In the genomic region with DNA sequence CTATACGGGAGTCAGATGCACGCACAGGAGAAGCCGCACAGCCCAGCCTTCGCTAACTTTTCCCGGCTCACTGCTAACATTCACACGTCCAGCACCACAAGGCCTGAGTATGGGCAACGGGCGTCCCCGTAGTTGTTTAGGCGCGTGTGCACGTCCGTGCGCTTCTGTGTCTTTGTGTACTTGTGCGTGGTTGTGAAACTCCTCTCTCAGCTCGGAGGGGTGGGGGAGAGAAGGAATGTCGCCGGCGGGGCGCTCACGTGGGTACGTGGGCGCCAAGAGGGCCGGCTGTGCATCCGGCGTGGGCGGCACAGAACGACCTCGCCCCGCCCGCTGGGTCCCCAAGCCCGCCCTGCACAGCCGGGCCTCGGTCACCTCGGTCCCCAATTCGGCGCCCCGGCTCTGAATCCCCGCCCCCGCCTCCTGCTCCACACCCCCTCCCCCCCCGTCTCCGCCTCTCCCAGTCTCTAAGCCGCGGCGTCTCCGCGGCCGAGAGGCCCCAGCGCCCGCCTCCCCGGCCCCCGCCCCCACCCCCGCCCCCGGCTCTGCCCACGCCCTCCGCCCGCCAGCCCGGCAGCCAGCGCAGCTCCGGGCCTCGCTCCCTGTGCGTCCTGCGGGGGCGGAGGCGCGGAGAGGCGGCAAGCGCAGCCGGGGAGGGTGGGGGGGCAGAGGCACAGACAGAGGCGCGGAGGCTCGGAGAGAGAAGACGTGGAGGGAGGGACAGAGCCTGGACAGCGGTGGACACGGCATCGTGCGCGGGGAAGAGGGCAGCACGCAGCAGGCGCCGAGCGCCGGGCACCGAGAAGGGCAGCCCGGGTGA, we compare ENCODE assay signal across 8 cellular contexts. TPM values are rescaled to one million over a fixed set of nuclear protein-coding genes. Genes with fewer than 3 reads are reported as not detected.
A peak's percentile ranks its signal among the peaks of the same experiment; 100 is the strongest.
DNase-seq lines count a peak whose midpoint lies in the region; TF ChIP-seq lines count a peak whose summit lies in the region.

A gene with protein sequence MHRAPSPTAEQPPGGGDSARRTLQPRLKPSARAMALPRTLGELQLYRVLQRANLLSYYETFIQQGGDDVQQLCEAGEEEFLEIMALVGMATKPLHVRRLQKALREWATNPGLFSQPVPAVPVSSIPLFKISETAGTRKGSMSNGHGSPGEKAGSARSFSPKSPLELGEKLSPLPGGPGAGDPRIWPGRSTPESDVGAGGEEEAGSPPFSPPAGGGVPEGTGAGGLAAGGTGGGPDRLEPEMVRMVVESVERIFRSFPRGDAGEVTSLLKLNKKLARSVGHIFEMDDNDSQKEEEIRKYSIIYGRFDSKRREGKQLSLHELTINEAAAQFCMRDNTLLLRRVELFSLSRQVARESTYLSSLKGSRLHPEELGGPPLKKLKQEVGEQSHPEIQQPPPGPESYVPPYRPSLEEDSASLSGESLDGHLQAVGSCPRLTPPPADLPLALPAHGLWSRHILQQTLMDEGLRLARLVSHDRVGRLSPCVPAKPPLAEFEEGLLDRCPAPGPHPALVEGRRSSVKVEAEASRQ (plus strand): TSS at position 673 of the 817 bp plus-strand sequence. CDS start 158 bp downstream, outside the sequence.

- peaks cover 20 to 25% of the 10 kb centered on the region in 2 experiments for H3K36me3 ChIP-seq in SK-N-SH (replicated peaks in 1 of 2; ENCODE audit: control insufficient read depth in 1 of 2, insufficient read depth in 2 of 2, low read length in 1 of 2)

- TF ChIP-seq CTCF in HFF-Myc (IDR thresholded peaks at IDR 0.05; ENCODE audit: low read depth, low read length, missing control alignments), result no peak
- no peak for TF ChIP-seq CTCF in SK-N-SH (IDR thresholded peaks at IDR 0.05)

- under 1% methylated on average over 36 of the region's 85 CpGs for WGBS in SK-N-SH (ENCODE audit: low lambda C conversion rate)

- POLR2A ChIA-PET in SK-N-SH (lab: Yijun Ruan, JAX), result interaction anchor here (1.0 to 1.3 kb wide), 2 partner anchors 10 to 19 kb away, joined by 3 to 4 read pairs; a partner anchor contains a TSS

- no peaks in the 10 kb centered on the region for H3K9me2 ChIP-seq in SK-N-SH

- H3K4me3 ChIP-seq in HFF-Myc (replicated peaks; ENCODE audit: low read depth, low read length), result peak within 1 kb of the TSS; percentile 95
- peak within 1 kb of the TSS; percentile 77 to 90 for H3K4me3 ChIP-seq in SK-N-SH (ENCODE audit: low read depth in 2 of 2, low read length in 1 of 2)

- 0 out of 2 replicates have a peak within 1 kb of the TSS, but pooled peaks have one; percentile 53 for H2AFZ ChIP-seq in SK-N-SH (ENCODE audit: low read depth)

- H3K27ac ChIP-seq in SK-N-SH (ENCODE audit: low read depth in 2 of 2, low read length in 1 of 2), result peak within 1 kb of the TSS; percentile 96 to 98

- peaks cover 37% of the 10 kb centered on the region for H3F3A ChIP-seq in SK-N-SH (replicated peaks; ENCODE audit: insufficient read depth)

- no peaks in the 10 kb centered on the region for H3K9me3 ChIP-seq in SK-N-SH

- no peaks in the 10 kb centered on the region for H3K27me3 ChIP-seq in SK-N-SH (ENCODE audit: insufficient read depth)

- H3K79me2 ChIP-seq in SK-N-SH (ENCODE audit: insufficient read depth), result peaks cover 39% of the 10 kb centered on the region

- peaks cover 22 to 23% of the 10 kb centered on the region in 2 experiments; a peak in 2 of 4 replicates for H3K4me1 ChIP-seq in SK-N-SH (ENCODE audit: control insufficient read depth in 1 of 2, insufficient read depth in 2 of 2, low read depth in 1 of 2, low read length in 1 of 2)

- peak within 1 kb of the TSS; percentile 92 for H3K4me2 ChIP-seq in SK-N-SH

- DNase-seq in GM04504 (ENCODE audit: low read depth) (peak; percentile 92), HFF-Myc (ENCODE audit: extremely low read depth, low read depth) (peak; percentile 86), NAMALWA (ENCODE audit: low spot score) (peak; percentile 94), SK-N-SH (peak; percentile 96), globus pallidus (ENCODE audit: low spot score) (peak; percentile 91), occipital lobe (lab: John Stamatoyannopoulos, UW) (peak; percentile 87), superior temporal gyrus (ENCODE audit: extremely low spot score) (peak; percentile 78)
- DNase-seq in activated naive CD4-positive, alpha-beta T cell treated with anti-CD3 and anti-CD28 coated beads, Interleukin-2, amount 50 U/mL, for 16 hours, result peak; percentile 80

- TF ChIP-seq RAD21 in SK-N-SH (IDR thresholded peaks at IDR 0.05; ENCODE audit: low read length), result no peak

- CTCF ChIA-PET in SK-N-SH (lab: Yijun Ruan, JAX), result interaction anchor here (0.8 to 23.2 kb wide), 8 partner anchors 14 to 426 kb away, joined by 3 to 339 read pairs (median 6); a partner anchor contains a TSS

- no peak for TF ChIP-seq EP300 in SK-N-SH (IDR thresholded peaks at IDR 0.05; ENCODE audit: borderline replicate concordance in 1 of 2, low read depth in 1 of 2, low read length in 1 of 2)

- peak within 1 kb of the TSS; percentile 86 for H3K9ac ChIP-seq in SK-N-SH

- H4K20me1 ChIP-seq in SK-N-SH (ENCODE audit: insufficient read depth), result peaks cover 31% of the 10 kb centered on the region

TF ChIP-seq in SK-N-SH, 30 proteins besides CTCF, POLR2A, EP300 and RAD21 (continues in another document):
- TF ChIP-seq SMC3 (IDR thresholded peaks at IDR 0.05; ENCODE audit: low read depth, low read length) (no peak), GATA2 (CRISPR knock-in tag; IDR thresholded peaks at IDR 0.05) (no peak), TEAD4 (IDR thresholded peaks at IDR 0.05; ENCODE audit: borderline replicate concordance, insufficient read depth) (0 out of 2 replicates have a peak, but pooled peaks have one; percentile 34), FOXJ3 (CRISPR knock-in tag; IDR thresholded peaks at IDR 0.05) (no peak), MXI1 (IDR thresholded peaks at IDR 0.05; ENCODE audit: low read depth, low read length) (peak; percentile 90), NRF1 (IDR thresholded peaks at IDR 0.05; ENCODE audit: low read depth, low read length) (peak; percentile 17; the same call in 1 of the 2 replicates), SIN3A (IDR thresholded peaks at IDR 0.05; ENCODE audit: borderline replicate concordance, low read depth, low read length) (no peak), NFIC (IDR thresholded peaks at IDR 0.05; ENCODE audit: borderline replicate concordance) (no peak; the same call in 1 of the 2 replicates), POLR2AphosphoS5 (IDR thresholded peaks at IDR 0.05; ENCODE audit: low read depth, low read length) (peak; percentile 49), RFX5 (IDR thresholded peaks at IDR 0.05; ENCODE audit: low read length) (no peak), TCF12 (IDR thresholded peaks at IDR 0.05) (0 out of 2 replicates have a peak, but pooled peaks have one; percentile 22), FOXM1 (IDR thresholded peaks at IDR 0.05; ENCODE audit: low read depth) (no peak), EZH2phosphoT487 (IDR thresholded peaks at IDR 0.05; ENCODE audit: borderline replicate concordance, low read depth) (no peak), RCOR1 (IDR thresholded peaks at IDR 0.05; ENCODE audit: low read length) (no peak), JUND (IDR thresholded peaks at IDR 0.05) (no peak), MEF2A (IDR thresholded peaks at IDR 0.05; ENCODE audit: borderline replicate concordance, low read depth) (no peak), CHD2 (IDR thresholded peaks at IDR 0.05; ENCODE audit: low read length, partially characterized antibody) (peak; percentile 22), TAF1 (IDR thresholded peaks at IDR 0.05; ENCODE audit: borderline replicate concordance, low read depth, low read length) (peak; percentile 76)
- TF ChIP-seq, protein P1, sequence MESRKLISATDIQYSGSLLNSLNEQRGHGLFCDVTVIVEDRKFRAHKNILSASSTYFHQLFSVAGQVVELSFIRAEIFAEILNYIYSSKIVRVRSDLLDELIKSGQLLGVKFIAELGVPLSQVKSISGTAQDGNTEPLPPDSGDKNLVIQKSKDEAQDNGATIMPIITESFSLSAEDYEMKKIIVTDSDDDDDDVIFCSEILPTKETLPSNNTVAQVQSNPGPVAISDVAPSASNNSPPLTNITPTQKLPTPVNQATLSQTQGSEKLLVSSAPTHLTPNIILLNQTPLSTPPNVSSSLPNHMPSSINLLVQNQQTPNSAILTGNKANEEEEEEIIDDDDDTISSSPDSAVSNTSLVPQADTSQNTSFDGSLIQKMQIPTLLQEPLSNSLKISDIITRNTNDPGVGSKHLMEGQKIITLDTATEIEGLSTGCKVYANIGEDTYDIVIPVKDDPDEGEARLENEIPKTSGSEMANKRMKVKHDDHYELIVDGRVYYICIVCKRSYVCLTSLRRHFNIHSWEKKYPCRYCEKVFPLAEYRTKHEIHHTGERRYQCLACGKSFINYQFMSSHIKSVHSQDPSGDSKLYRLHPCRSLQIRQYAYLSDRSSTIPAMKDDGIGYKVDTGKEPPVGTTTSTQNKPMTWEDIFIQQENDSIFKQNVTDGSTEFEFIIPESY (IDR thresholded peaks at IDR 0.05; ENCODE audit: borderline replicate concordance, low read depth), result no peak
- TF ChIP-seq, protein P2, sequence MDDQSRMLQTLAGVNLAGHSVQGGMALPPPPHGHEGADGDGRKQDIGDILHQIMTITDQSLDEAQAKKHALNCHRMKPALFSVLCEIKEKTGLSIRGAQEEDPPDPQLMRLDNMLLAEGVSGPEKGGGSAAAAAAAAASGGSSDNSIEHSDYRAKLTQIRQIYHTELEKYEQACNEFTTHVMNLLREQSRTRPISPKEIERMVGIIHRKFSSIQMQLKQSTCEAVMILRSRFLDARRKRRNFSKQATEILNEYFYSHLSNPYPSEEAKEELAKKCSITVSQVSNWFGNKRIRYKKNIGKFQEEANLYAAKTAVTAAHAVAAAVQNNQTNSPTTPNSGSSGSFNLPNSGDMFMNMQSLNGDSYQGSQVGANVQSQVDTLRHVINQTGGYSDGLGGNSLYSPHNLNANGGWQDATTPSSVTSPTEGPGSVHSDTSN (IDR thresholded peaks at IDR 0.05), result no peak
- TF ChIP-seq, protein P3, sequence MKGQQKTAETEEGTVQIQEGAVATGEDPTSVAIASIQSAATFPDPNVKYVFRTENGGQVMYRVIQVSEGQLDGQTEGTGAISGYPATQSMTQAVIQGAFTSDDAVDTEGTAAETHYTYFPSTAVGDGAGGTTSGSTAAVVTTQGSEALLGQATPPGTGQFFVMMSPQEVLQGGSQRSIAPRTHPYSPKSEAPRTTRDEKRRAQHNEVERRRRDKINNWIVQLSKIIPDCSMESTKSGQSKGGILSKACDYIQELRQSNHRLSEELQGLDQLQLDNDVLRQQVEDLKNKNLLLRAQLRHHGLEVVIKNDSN (IDR thresholded peaks at IDR 0.05; ENCODE audit: borderline replicate concordance, low read depth), result peak; percentile 83
- TF ChIP-seq, protein P4, sequence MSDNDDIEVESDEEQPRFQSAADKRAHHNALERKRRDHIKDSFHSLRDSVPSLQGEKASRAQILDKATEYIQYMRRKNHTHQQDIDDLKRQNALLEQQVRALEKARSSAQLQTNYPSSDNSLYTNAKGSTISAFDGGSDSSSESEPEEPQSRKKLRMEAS (IDR thresholded peaks at IDR 0.05; ENCODE audit: low read depth), result peak; percentile 90

RNA-seq across cellular contexts. Expression of the gene that starts here (rescaled TPM):
- 23.7 and 24.9 TPM in 2 replicates for polyA plus RNA-seq in SK-N-SH (2012; rRNA removed)
- polyA plus RNA-seq in SK-N-SH (2012; cell fraction: cytosol; rRNA removed), result 12.7 and 18.9 TPM in 2 replicates
- 24.3 and 28.0 TPM in 2 replicates for polyA plus RNA-seq in SK-N-SH (2012; cell fraction: nucleus; rRNA removed)
- 33.2 TPM for total RNA-seq in occipital lobe

Comparison
In these comparisons a context has a peak if more than half of its experiments do, and no peak if none do; other contexts are left out.
1. Peak in every context shown above with its lines: DNase-seq, H3K4me3 ChIP-seq and H3K27ac ChIP-seq.